In genomic region chr15:76967067-76967466, GRCh38 we compare ENCODE assay signal across 19 cellular contexts. TPM values are rescaled to one million over a fixed set of nuclear protein-coding genes. Genes with fewer than 3 reads are reported as not detected.
DNase-seq lines count a peak whose midpoint lies in the region; ATAC-seq, FAIRE-seq and TF ChIP-seq lines count a peak whose summit lies in the region.
"Had no signal": no experiment of that assay in that cellular context is flagged by ENCODE, and none has a peak within 500 bp of the region (broad histone marks: within the 10 kb centered on the region; RNA-seq: fewer than 3 reads in every experiment).

No MANE protein-coding gene starts in this region.

- no peak overlapping the region for H3K4ac ChIP-seq in neuronal stem cell (ENCODE audit: low read length)

- no peak overlapping the region for H3K18ac ChIP-seq in neuronal stem cell (ENCODE audit: low read length)

- H3K9me3 ChIP-seq in right cardiac atrium (ENCODE audit: control insufficient read depth, low read length) (no peaks in the 10 kb centered on the region), K562 (replicated peaks; ENCODE audit: control insufficient read depth, insufficient read depth, low read depth, low read length) (no peaks in the 10 kb centered on the region), neuronal stem cell (replicated peaks in 1 of 2; ENCODE audit: control insufficient read depth in 2 of 2, insufficient read depth in 1 of 2, low read depth in 1 of 2, low read length in 2 of 2) (peaks cover 0 to 2% of the 10 kb centered on the region in 2 donors), aorta (ENCODE audit: control insufficient read depth, low read length) (no peaks in the 10 kb centered on the region), colonic mucosa (no peaks in the 10 kb centered on the region)
- H3K9me3 ChIP-seq: BLaER1 treated with 17β-estradiol and CSF1 and Interleukin-3, amounts not matched to agents 10 nM and 100 nM; HAP-1 had no signal

- H3K9ac ChIP-seq in K562 (ENCODE audit: insufficient read depth in 1 of 2, low read depth in 2 of 2, low read length in 2 of 2) = no peak overlapping the region
- no peak overlapping the region for H3K9ac ChIP-seq in neuronal stem cell (ENCODE audit: low read depth, low read length, poor library complexity)
- H3K9ac ChIP-seq in colonic mucosa (ENCODE audit: low read depth in 2 of 2, low read length in 2 of 2) = no peak overlapping the region
- H3K9ac ChIP-seq: BLaER1 treated with 17β-estradiol and CSF1 and Interleukin-3, amounts not matched to agents 10 nM and 100 nM; GM23248 had no signal

- no peaks in the 10 kb centered on the region for H3K36me3 ChIP-seq in K562 (ENCODE audit: control insufficient read depth, insufficient read depth, low read length)
- H3K36me3 ChIP-seq in neuronal stem cell (replicated peaks in 1 of 2; ENCODE audit: control insufficient read depth in 2 of 2, insufficient read depth in 2 of 2, low read length in 2 of 2) = no peaks in the 10 kb centered on the region
- H3K36me3 ChIP-seq in aorta (ENCODE audit: control insufficient read depth in 1 of 2, insufficient read depth in 2 of 2, low read length in 1 of 2) = no peaks in the 10 kb centered on the region
- H3K36me3 ChIP-seq in colonic mucosa = no peaks in the 10 kb centered on the region
- H3K36me3 ChIP-seq: BLaER1 treated with 17β-estradiol and CSF1 and Interleukin-3, amounts not matched to agents 10 nM and 100 nM; HAP-1 had no signal

- H2BK12ac ChIP-seq in neuronal stem cell (ENCODE audit: low read length) = no peak overlapping the region

- no peaks in the 10 kb centered on the region for H3K4me1 ChIP-seq in right cardiac atrium (ENCODE audit: control insufficient read depth, insufficient read depth, low read length)
- H3K4me1 ChIP-seq in K562 (replicated peaks in 1 of 2; ENCODE audit: control insufficient read depth in 2 of 2, insufficient read depth in 2 of 2, low read length in 2 of 2) = no peaks in the 10 kb centered on the region; a peak in 1 of 5 replicates
- peaks cover 0 to 2% of the 10 kb centered on the region in 2 donors for H3K4me1 ChIP-seq in neuronal stem cell (ENCODE audit: control insufficient read depth in 2 of 2, insufficient read depth in 1 of 2, low read depth in 1 of 2, low read length in 2 of 2)
- peaks cover 0 to 5% of the 10 kb centered on the region in 2 donors for H3K4me1 ChIP-seq in aorta (ENCODE audit: control insufficient read depth in 1 of 2, insufficient read depth in 2 of 2, low read length in 2 of 2)
- H3K4me1 ChIP-seq in colonic mucosa = no peaks in the 10 kb centered on the region
- H3K4me1 ChIP-seq: HAP-1 had no signal

- no peaks in the 10 kb centered on the region for H3K36me3 Mint-ChIP-seq in HFFc6 (ENCODE audit: low read depth)
- H3K36me3 Mint-ChIP-seq: CD4-positive, CD25-positive, alpha-beta regulatory T cell had no signal

- no peak for TF ChIP-seq POLR2A in K562 (conservative IDR thresholded peaks at IDR 0.05)

- peaks cover 6% of the 10 kb centered on the region for H3K4me1 Mint-ChIP-seq in HFFc6 (ENCODE audit: low read depth)

- BruUV-seq in K562 (replicated peaks; lab: Mats Ljungman, UMichigan) = no TSS peak

- no peak for FAIRE-seq in K562 (lab: Jason Lieb, UNC)
- FAIRE-seq: GM12891, HepG2, HTR-8/SVneo had no signal

- in situ Hi-C loops in K562 (cut with MboI) = no loop called here

- TF ChIP-seq CTCF in K562 (IDR thresholded peaks at IDR 0.05 in 2 of 3, conservative IDR thresholded peaks at IDR 0.05 in 1 of 3; ENCODE audit: insufficient read depth in 2 of 3, low read depth in 1 of 3, low read length in 3 of 3) = no peak
- TF ChIP-seq CTCF in colonic mucosa (IDR thresholded peaks at IDR 0.05) = no peak
- no peak for TF ChIP-seq CTCF in HFFc6 (IDR thresholded peaks at IDR 0.05)

- peak; percentile 22 to 34 for ATAC-seq in right cardiac atrium
- ATAC-seq in left ventricle myocardium superior = no peak
- ATAC-seq in K562 = no peak
- no peak for ATAC-seq in aorta (ENCODE audit: low FRiP score)
- ATAC-seq: HepG2 had no signal

- DNase-seq in right cardiac atrium (no peak), left ventricle myocardium superior (no peak), K562 (ENCODE audit: extremely low read depth in 1 of 4, low spot score in 3 of 4) (no peak), neuronal stem cell (ENCODE audit: low spot score) (no peak), aorta (no peak), occipital lobe (lab: John Stamatoyannopoulos, UW) (no peak), colonic mucosa (no peak), HFFc6 (no peak)
- DNase-seq: ACHN; Calu3; CD4-positive, CD25-positive, alpha-beta regulatory T cell; DMS79; GM23248 had no signal

- no peak overlapping the region for H2BK15ac ChIP-seq in neuronal stem cell (ENCODE audit: low read length)

- peaks cover 34% of the 10 kb centered on the region for H3K27me3 Mint-ChIP-seq in HFFc6 (ENCODE audit: insufficient read depth)

- no peak for TF ChIP-seq EP300 in K562 (IDR thresholded peaks at IDR 0.05; ENCODE audit: low read length)

- WGBS in right cardiac atrium = 36% methylated on average over 4 of the region's 4 CpGs
- 0% methylated on average over 3 of the region's 4 CpGs for WGBS in K562 (ENCODE audit: insufficient coverage, low coverage, missing lambda C conversion rate)
- no CpG with 5 or more reads among the region's 4 CpGs for WGBS in neuronal stem cell (ENCODE audit: extremely low coverage in 2 of 2, insufficient read length in 2 of 2, insufficient replicate concordance in 1 of 2), 2 donors
- WGBS in aorta, 2 donors = 26 to 30% methylated on average over 4 of the region's 4 CpGs

- peak overlapping the region; percentile 20 for H4K8ac ChIP-seq in neuronal stem cell (ENCODE audit: low read depth, low read length)

- H4K20me1 ChIP-seq in K562 (replicated peaks; ENCODE audit: control insufficient read depth, insufficient read depth, low read length) = no peaks in the 10 kb centered on the region; the same call in 1 of the 2 replicates
- H4K20me1 ChIP-seq: BLaER1 treated with 17β-estradiol and CSF1 and Interleukin-3, amounts not matched to agents 10 nM and 100 nM had no signal

- H3K4me3 ChIP-seq in right cardiac atrium (ENCODE audit: low read length) (no peak overlapping the region), K562 (no peak overlapping the region), neuronal stem cell (ENCODE audit: low read length in 2 of 2) (no peak overlapping the region), aorta (ENCODE audit: low read length in 2 of 2) (no peak overlapping the region), colonic mucosa (no peak overlapping the region)
- H3K4me3 ChIP-seq: BLaER1 treated with 17β-estradiol and CSF1 and Interleukin-3, amounts not matched to agents 10 nM and 100 nM; GM23248; HAP-1 had no signal

- H3K4me2 ChIP-seq in K562 (ENCODE audit: insufficient read depth, low read length) (no peak overlapping the region), neuronal stem cell (ENCODE audit: insufficient read depth, low read length, poor library complexity, severe bottlenecking) (no peak overlapping the region)

- H2BK120ac ChIP-seq in neuronal stem cell (ENCODE audit: low read depth, low read length) = no peak overlapping the region

- no peaks in the 10 kb centered on the region for H3K79me2 ChIP-seq in K562 (ENCODE audit: control insufficient read depth, insufficient read depth, low read length)

- intact Hi-C loops in right cardiac atrium (cut with DNase I) = no loop called here
- intact Hi-C loops in left ventricle myocardium superior (cut with micrococcal nuclease) = no loop called here
- intact Hi-C loops in K562 (cut with micrococcal nuclease) = no loop called here
- intact Hi-C loops in aorta (cut with DNase I) = no loop called here
- intact Hi-C loops in colonic mucosa (cut with DNase I) = no loop called here

- H3K9me3 Mint-ChIP-seq in HFFc6 = no peaks in the 10 kb centered on the region
- H3K9me3 Mint-ChIP-seq: CD4-positive, CD25-positive, alpha-beta regulatory T cell had no signal

- no peak overlapping the region for H3K14ac ChIP-seq in neuronal stem cell (ENCODE audit: low read length)

- CTCF ChIA-PET in K562 (lab: Yijun Ruan, JAX; ENCODE audit: low intra/inter-chr PET ratio) = no interaction called here

- no peak overlapping the region for H4K91ac ChIP-seq in neuronal stem cell (ENCODE audit: low read depth, low read length, poor library complexity)

- no peak overlapping the region for H2AK5ac ChIP-seq in neuronal stem cell (ENCODE audit: low read depth, low read length)

- H3K9me1 ChIP-seq in K562 (ENCODE audit: control insufficient read depth, insufficient read depth, low read length) = no peaks in the 10 kb centered on the region

- no peaks in the 10 kb centered on the region for H3K27me3 ChIP-seq in right cardiac atrium (ENCODE audit: control insufficient read depth, insufficient read depth)
- peaks cover 25 to 39% of the 10 kb centered on the region in 2 experiments for H3K27me3 ChIP-seq in K562 (ENCODE audit: control insufficient read depth in 2 of 2, insufficient read depth in 2 of 2, low read length in 2 of 2)
- peaks cover 0 to 36% (median 0%) of the 10 kb centered on the region in 3 experiments for H3K27me3 ChIP-seq in neuronal stem cell (ENCODE audit: control insufficient read depth in 3 of 3, insufficient read depth in 3 of 3, low read depth in 1 of 3, low read length in 3 of 3)
- no peaks in the 10 kb centered on the region for H3K27me3 ChIP-seq in aorta (ENCODE audit: control insufficient read depth in 1 of 2, insufficient read depth in 2 of 2, low read length in 1 of 2)
- no peaks in the 10 kb centered on the region for H3K27me3 ChIP-seq in colonic mucosa
- H3K27me3 ChIP-seq: BLaER1 treated with 17β-estradiol and CSF1 and Interleukin-3, amounts not matched to agents 10 nM and 100 nM had no signal

- no peak overlapping the region for H2AFZ ChIP-seq in K562 (ENCODE audit: low read depth, low read length)
- H2AFZ ChIP-seq in neuronal stem cell (ENCODE audit: low read length) = no peak overlapping the region
- H2AFZ ChIP-seq: GM23248 had no signal

- no peak overlapping the region for H2BK5ac ChIP-seq in neuronal stem cell (ENCODE audit: low read length)

- TF ChIP-seq RAD21 in K562 (CRISPR knock-in tag; conservative IDR thresholded peaks at IDR 0.05 in 1 of 2, IDR thresholded peaks at IDR 0.05 in 1 of 2) = no peak

- H3K27ac ChIP-seq in right cardiac atrium (ENCODE audit: low read length) (no peak overlapping the region), K562 (ENCODE audit: extremely low read depth, low read depth, low read length) (no peak overlapping the region), neuronal stem cell (replicated peaks; ENCODE audit: low read length) (no peak overlapping the region), aorta (ENCODE audit: low read depth in 1 of 2, low read length in 2 of 2) (peak overlapping the region; percentile 6 to 54), colonic mucosa (no peak overlapping the region)
- H3K27ac ChIP-seq: BLaER1 treated with 17β-estradiol and CSF1 and Interleukin-3, amounts not matched to agents 10 nM and 100 nM; GM23248 had no signal

- POLR2A ChIA-PET in K562 (lab: Yijun Ruan, JAX) = no interaction called here

- H3K27ac Mint-ChIP-seq in HFFc6 = no peak overlapping the region
- H3K27ac Mint-ChIP-seq: CD4-positive, CD25-positive, alpha-beta regulatory T cell had no signal

- no peak overlapping the region for H3K4me3 Mint-ChIP-seq in HFFc6
- H3K4me3 Mint-ChIP-seq: CD4-positive, CD25-positive, alpha-beta regulatory T cell had no signal

- no peaks in the 10 kb centered on the region for H3K79me1 ChIP-seq in neuronal stem cell (ENCODE audit: low read depth, low read length)

- no peak overlapping the region for H3K23ac ChIP-seq in neuronal stem cell (ENCODE audit: low read depth, low read length, poor library complexity)

RNA-seq across cellular contexts. Expression of gene PSTPIP1, which starts 27.9 kb away (rescaled TPM):
- total RNA-seq in right cardiac atrium (1 to 10 TPM; 2.9 to 6.0 (median 5.5) TPM), left ventricle myocardium superior (2.4 TPM), K562 (2014; rRNA removed) (not detected in 2 replicates), K562 (2014; rRNA removed; fragmentation: Illumina TruSeq; extraction: Trizol) (not detected in 2 replicates), K562 (2015; rRNA removed; fragmentation: Illumina TruSeq; extraction: Trizol) (not detected in 2 replicates), K562 (2021) (0.58 TPM in 1 of 2 replicates, not detected in the other), aorta (10 to 100 TPM; 14.1 to 42.9 TPM), occipital lobe (0.62 TPM), colonic mucosa (1 to 10 TPM; 3.7 to 4.2 TPM)
- polyA plus RNA-seq in right cardiac atrium (1.9 TPM), K562 (2011; rRNA removed) (not detected in 2 replicates), K562 (2014; fragmentation: Illumina TruSeq; extraction: Trizol) (not detected in 2 replicates), K562 (2014; fragmentation: Nextera tagmentation; extraction: Ambion mirVana) (not detected), K562 (2014; rRNA removed) (not detected in 2 replicates), aorta (10 to 100 TPM; 16.5 to 30.4 TPM)
- total RNA-seq in K562 (2011; cell fraction: chromatin; rRNA removed; ENCODE audit: low replicate concordance) = not detected in 2 replicates
- not detected in 2 replicates for total RNA-seq in K562 (2011; cell fraction: nucleolus; rRNA removed)
- total RNA-seq in K562 (2011; cell fraction: nucleoplasm; rRNA removed) = not detected in 2 replicates
- polyA plus RNA-seq in K562 (2011; cell fraction: cytosol; rRNA removed) = 0.12 TPM in 1 of 2 replicates, not detected in the other
- 0.11 and 0.15 TPM in 2 replicates for polyA plus RNA-seq in K562 (2011; cell fraction: nucleus; rRNA removed)
- not detected in 2 replicates for polyA plus RNA-seq in K562 (2012)
- not detected in 2 replicates for polyA minus RNA-seq in K562 (2011; rRNA and poly(A)+ RNA removed)
- polyA minus RNA-seq in K562 (2011; cell fraction: cytosol; rRNA and poly(A)+ RNA removed) = not detected in 2 replicates
- polyA minus RNA-seq in K562 (2011; cell fraction: nucleus; rRNA and poly(A)+ RNA removed) = not detected in 2 replicates
- 2.0 TPM for polyA plus RNA-seq in neuronal stem cell (2013, experiment 1 of 2)
- polyA plus RNA-seq in neuronal stem cell (2013, experiment 2 of 2) = 1.8 TPM
- under 1 TPM in 2 of 6 experiments, not detected in 4; 0.16 to 0.38 TPM for total RNA-seq in HFFc6 (2021; fragmentation: NEBNext Ultra II Directional; extraction: Animal tissue kit (Norgen Biotek cat#: 25700))
- total RNA-seq: Calu3, G401, GM23248 had no signal

RNA-seq across cellular contexts. Expression of gene RCN2, which starts 35.5 kb away (rescaled TPM):
- total RNA-seq in right cardiac atrium = 10 to 100 TPM; 25.1 to 36.0 (median 29.5) TPM
- polyA plus RNA-seq in right cardiac atrium = 31.7 TPM
- total RNA-seq in left ventricle myocardium superior = 24.0 TPM
- total RNA-seq in K562 (2011; cell fraction: chromatin; rRNA removed; ENCODE audit: low replicate concordance) = 11.5 and 48.1 TPM in 2 replicates
- total RNA-seq in K562 (2011; cell fraction: nucleolus; rRNA removed) = 16.4 and 16.5 TPM in 2 replicates
- total RNA-seq in K562 (2011; cell fraction: nucleoplasm; rRNA removed) = 29.3 and 45.6 TPM in 2 replicates
- total RNA-seq in K562 (2014; rRNA removed) = 19.5 and 24.0 TPM in 2 replicates
- total RNA-seq in K562 (2014; rRNA removed; fragmentation: Illumina TruSeq; extraction: Trizol) = 56.3 and 58.4 TPM in 2 replicates
- total RNA-seq in K562 (2015; rRNA removed; fragmentation: Illumina TruSeq; extraction: Trizol) = 48.4 and 52.8 TPM in 2 replicates
- 33.6 and 34.3 TPM in 2 replicates for total RNA-seq in K562 (2021)
- polyA plus RNA-seq in K562 (2011; rRNA removed) = 45.7 and 59.8 TPM in 2 replicates
- polyA plus RNA-seq in K562 (2011; cell fraction: cytosol; rRNA removed) = 10.4 and 17.3 TPM in 2 replicates
- 10.6 and 17.8 TPM in 2 replicates for polyA plus RNA-seq in K562 (2011; cell fraction: nucleus; rRNA removed)
- polyA plus RNA-seq in K562 (2012) = 27.4 and 32.0 TPM in 2 replicates
- polyA plus RNA-seq in K562 (2014; fragmentation: Illumina TruSeq; extraction: Trizol) = 47.4 and 56.3 TPM in 2 replicates
- 10 to 100 TPM; 20.9 to 26.3 TPM for polyA plus RNA-seq in K562 (2014; fragmentation: Nextera tagmentation; extraction: Ambion mirVana)
- polyA plus RNA-seq in K562 (2014; rRNA removed) = 63.1 and 63.6 TPM in 2 replicates
- polyA minus RNA-seq in K562 (2011; rRNA and poly(A)+ RNA removed) = 30.4 and 39.1 TPM in 2 replicates
- 10.3 and 12.0 TPM in 2 replicates for polyA minus RNA-seq in K562 (2011; cell fraction: cytosol; rRNA and poly(A)+ RNA removed)
- 6.5 and 10.8 TPM in 2 replicates for polyA minus RNA-seq in K562 (2011; cell fraction: nucleus; rRNA and poly(A)+ RNA removed)
- polyA plus RNA-seq in neuronal stem cell (2013, experiment 1 of 2) = 246 TPM
- 252 TPM for polyA plus RNA-seq in neuronal stem cell (2013, experiment 2 of 2)
- total RNA-seq in aorta = 10 to 100 TPM; 41.0 to 48.9 TPM
- 10 to 100 TPM; 62.5 to 65.0 TPM for polyA plus RNA-seq in aorta
- 68.0 TPM for total RNA-seq in occipital lobe
- total RNA-seq in colonic mucosa = 10 to 100 TPM; 34.0 to 42.6 TPM
- total RNA-seq in HFFc6 (2021; fragmentation: NEBNext Ultra II Directional; extraction: Animal tissue kit (Norgen Biotek cat#: 25700)) = 10 to 100 TPM; 88.0 to 98.1 (median 94.5) TPM

Comparison
In these comparisons a context has a peak if more than half of its experiments do, and no peak if none do; other contexts are left out.
1. ATAC-seq: peak in right cardiac atrium (2 of 2); none in left ventricle myocardium superior (single experiment), K562 (single experiment) and aorta (single experiment).
2. H3K27ac ChIP-seq: peak in aorta (2 of 2); none in right cardiac atrium (single experiment), K562 (single experiment), neuronal stem cell (single experiment) and colonic mucosa (single experiment).